ENCODE assay signal across 8 cellular contexts in genomic region chr15:51830279-51830806, GRCh38. TPM values are rescaled to one million over a fixed set of nuclear protein-coding genes. Genes with fewer than 3 reads are reported as not detected.
DNase-seq lines count a peak whose midpoint lies in the region; ATAC-seq, FAIRE-seq and TF ChIP-seq lines count a peak whose summit lies in the region.

No MANE protein-coding gene starts in this region.

- ATAC-seq in GM12878 (peak; percentile 38), HG03025 (IDR thresholded peaks at IDR 0.05; ENCODE audit: low FRiP score, unreplicated experiment) (no peak)
- ATAC-seq in stimulated activated memory B cell treated with anti-CD40 and anti-IgM and Interleukin-4, amounts not matched to agents 10 μg/mL and 1 μg/mL and 100 μg/mL, for 72 hours: no peak

- POLR2A ChIA-PET in GM12878 (lab: Charles Lee): interaction anchor here (0.9 to 2.3 kb wide), 4 partner anchors 10 to 94 kb away, joined by 3 to 5 read pairs (median 4); no protein-coding TSS in a partner anchor

- peak overlapping the region; percentile 75 for H3K9ac ChIP-seq in Karpas-422 (ENCODE audit: low read length)
- peak overlapping the region; percentile 89 for H3K9ac ChIP-seq in GM12878 (ENCODE audit: control insufficient read depth, insufficient read depth, low read length)
- H3K9ac ChIP-seq in keratinocyte (ENCODE audit: control insufficient read depth, extremely low read depth, insufficient read depth, low read length): peak overlapping the region; percentile 94

- WGBS in GM12878 (ENCODE audit: insufficient coverage, insufficient replicate concordance, low lambda C conversion rate, missing lambda C conversion rate): 2% methylated on average over 8 of the region's 8 CpGs

- in situ Hi-C loops in GM12878 (cut with MboI): no loop called here

- no TSS peak for BruUV-seq in GM12878 (replicated peaks; lab: Mats Ljungman, UMichigan)

- H3K36me3 ChIP-seq in Karpas-422 (ENCODE audit: insufficient read depth, low read length) (no peaks in the 10 kb centered on the region), GM12878 (ENCODE audit: control insufficient read depth in 2 of 2, insufficient read depth in 2 of 2, low read length in 1 of 2) (no peaks in the 10 kb centered on the region), keratinocyte (ENCODE audit: control insufficient read depth in 2 of 2, extremely low read depth in 1 of 2, insufficient read depth in 2 of 2, low read length in 2 of 2) (peaks cover 3 to 4% of the 10 kb centered on the region in 2 experiments)

- SMC1A ChIA-PET in GM12878 (lab: Charles Lee; ENCODE audit: uncharacterized antibody, unreplicated experiment): interaction anchor here (1.0 to 1.4 kb wide), 2 partner anchors 13 to 14 kb away, joined by 4 read pairs; no protein-coding TSS in a partner anchor

- CTCF ChIA-PET in GM12878 (lab: Yijun Ruan, JAX): interaction anchor here (0.6 to 1.1 kb wide), 3 partner anchors 12 to 144 kb away, joined by 3 to 4 read pairs (median 3); no protein-coding TSS in a partner anchor

- no peaks in the 10 kb centered on the region for H3K27me3 ChIP-seq in Karpas-422 (ENCODE audit: low read length)
- H3K27me3 ChIP-seq in GM12878 (replicated peaks in 1 of 2; ENCODE audit: control insufficient read depth in 2 of 2, insufficient read depth in 2 of 2, low read length in 1 of 2): no peaks in the 10 kb centered on the region
- H3K27me3 ChIP-seq in keratinocyte (ENCODE audit: control insufficient read depth, extremely low read depth, insufficient read depth, low read length): no peaks in the 10 kb centered on the region

- H3K27ac Mint-ChIP-seq in stimulated activated memory B cell treated with anti-CD40 and anti-IgM and Interleukin-4, amounts not matched to agents 10 μg/mL and 1 μg/mL and 100 μg/mL, for 72 hours: peak overlapping the region; percentile 88

- H3K4me3 Mint-ChIP-seq in stimulated activated memory B cell treated with anti-CD40 and anti-IgM and Interleukin-4, amounts not matched to agents 10 μg/mL and 1 μg/mL and 100 μg/mL, for 72 hours: peak overlapping the region; percentile 96

- RAD21 ChIA-PET in GM12878 (lab: Charles Lee; ENCODE audit: unreplicated experiment): interaction anchor here (0.9 kb wide), 1 partner anchor 15 kb away, joined by 3 read pairs; no protein-coding TSS in a partner anchor

- TF ChIP-seq CTCF in GM12878 (IDR thresholded peaks at IDR 0.05 in 2 of 3, conservative IDR thresholded peaks at IDR 0.05 in 1 of 3; ENCODE audit: control insufficient read depth in 2 of 3, extremely low read depth in 1 of 3, insufficient read depth in 1 of 3, low read depth in 3 of 3, low read length in 3 of 3) (no peak), keratinocyte (optimal IDR thresholded peaks at IDR 0.05 in 1 of 3, IDR thresholded peaks at IDR 0.05 in 1 of 3, conservative IDR thresholded peaks at IDR 0.05 in 1 of 3; ENCODE audit: extremely low read depth in 1 of 3, insufficient read depth in 2 of 3, low read length in 3 of 3) (no peak)

- H3K4me2 ChIP-seq in Karpas-422 (ENCODE audit: low read depth, low read length, poor library complexity, severe bottlenecking) (peak overlapping the region; percentile 92), GM12878 (ENCODE audit: control insufficient read depth, insufficient read depth) (peak overlapping the region; percentile 88; the same call in 1 of the 2 replicates), keratinocyte (ENCODE audit: control insufficient read depth, extremely low read depth, insufficient read depth, low read depth, low read length) (peak overlapping the region; percentile 87)

- DNase-seq in DMS53 (lab: John Stamatoyannopoulos, UW) (peak; percentile 24), DMS53 treated with DMSO at 0.1 percent for 48 hours (lab: John Stamatoyannopoulos, UW; ENCODE audit: unreplicated experiment) (no peak), Karpas-422 (peak; percentile 43), GM12878 (ENCODE audit: low read depth, low spot score) (no peak), keratinocyte (ENCODE audit: low read depth, low spot score) (no peak), iPS-NIHi7 (ENCODE audit: extremely low spot score) (no peak)

- H3K9me3 Mint-ChIP-seq in stimulated activated memory B cell treated with anti-CD40 and anti-IgM and Interleukin-4, amounts not matched to agents 10 μg/mL and 1 μg/mL and 100 μg/mL, for 72 hours: no peaks in the 10 kb centered on the region

- no peaks in the 10 kb centered on the region for H3K9me2 ChIP-seq in Karpas-422 (replicated peaks; ENCODE audit: insufficient read depth, low read length)

- TF ChIP-seq RAD21 in GM12878 (IDR thresholded peaks at IDR 0.05; ENCODE audit: insufficient read depth, low read depth, low read length): no peak

- H3K4me1 ChIP-seq in Karpas-422 (ENCODE audit: low read length) (peaks cover 11% of the 10 kb centered on the region), GM12878 (ENCODE audit: control insufficient read depth, insufficient read depth, low read length) (no peaks in the 10 kb centered on the region), keratinocyte (ENCODE audit: control insufficient read depth, extremely low read depth, insufficient read depth, low read length) (peaks cover 55% of the 10 kb centered on the region)

- H3K4me3 ChIP-seq in Karpas-422 (ENCODE audit: low read length) (peak overlapping the region; percentile 82), GM12878 (peak overlapping the region; percentile 79), keratinocyte (ENCODE audit: control insufficient read depth in 2 of 3, extremely low read depth in 1 of 3, insufficient read depth in 2 of 3, low read depth in 1 of 3, low read length in 3 of 3) (peak overlapping the region; percentile 68 to 95 (median 94))

- peaks cover 48% of the 10 kb centered on the region for H3K4me1 Mint-ChIP-seq in stimulated activated memory B cell treated with anti-CD40 and anti-IgM and Interleukin-4, amounts not matched to agents 10 μg/mL and 1 μg/mL and 100 μg/mL, for 72 hours

- H3K79me2 ChIP-seq in Karpas-422 (ENCODE audit: low read length) (no peaks in the 10 kb centered on the region), GM12878 (ENCODE audit: control insufficient read depth, insufficient read depth, low read length) (peaks cover 59% of the 10 kb centered on the region), keratinocyte (ENCODE audit: control insufficient read depth, insufficient read depth, low read length) (peaks cover 58% of the 10 kb centered on the region)

- TF ChIP-seq POLR2A in GM12878 (IDR thresholded peaks at IDR 0.05; ENCODE audit: low read depth, low read length): no peak

- no peak overlapping the region for H3K27ac ChIP-seq in Karpas-422 (ENCODE audit: low read length)
- peak overlapping the region; percentile 84 for H3K27ac ChIP-seq in GM12878 (ENCODE audit: control insufficient read depth, insufficient read depth)
- peak overlapping the region; percentile 98 for H3K27ac ChIP-seq in keratinocyte (ENCODE audit: control insufficient read depth, insufficient read depth, low read length)

- no peaks in the 10 kb centered on the region for H3K27me3 Mint-ChIP-seq in stimulated activated memory B cell treated with anti-CD40 and anti-IgM and Interleukin-4, amounts not matched to agents 10 μg/mL and 1 μg/mL and 100 μg/mL, for 72 hours

- H3K9me3 ChIP-seq in Karpas-422 (ENCODE audit: low read length) (no peaks in the 10 kb centered on the region), GM12878 (replicated peaks; ENCODE audit: control insufficient read depth, insufficient read depth, low read length) (no peaks in the 10 kb centered on the region), keratinocyte (ENCODE audit: control insufficient read depth, low read depth, low read length) (no peaks in the 10 kb centered on the region)

- no peak for FAIRE-seq in GM12878 (lab: Jason Lieb, UNC)
- no peak for FAIRE-seq in keratinocyte (lab: Jason Lieb, UNC)

- intact Hi-C loops in GM12878 (cut with micrococcal nuclease; ENCODE audit: unreplicated experiment): no loop called here

- peak overlapping the region; percentile 94 for H2AFZ ChIP-seq in Karpas-422 (ENCODE audit: low read length)
- peak overlapping the region; percentile 79 for H2AFZ ChIP-seq in GM12878 (ENCODE audit: control insufficient read depth, low read depth, low read length)
- H2AFZ ChIP-seq in keratinocyte (ENCODE audit: control insufficient read depth, low read length): no peak overlapping the region

- no peak for TF ChIP-seq EP300 in GM12878 (IDR thresholded peaks at IDR 0.05; ENCODE audit: borderline replicate concordance in 1 of 2, control insufficient read depth in 1 of 2, low read depth in 2 of 2, low read length in 2 of 2)

- H3K36me3 Mint-ChIP-seq in stimulated activated memory B cell treated with anti-CD40 and anti-IgM and Interleukin-4, amounts not matched to agents 10 μg/mL and 1 μg/mL and 100 μg/mL, for 72 hours: no peaks in the 10 kb centered on the region

- no peaks in the 10 kb centered on the region for H3K9me1 ChIP-seq in keratinocyte (ENCODE audit: control insufficient read depth, extremely low read depth, insufficient read depth, low read length)

- dilution Hi-C loops in keratinocyte (cut with MboI; ENCODE audit: extremely low pct_ligation_motif_present, low sequenced_read_pairs): no loop called here

- H4K20me1 ChIP-seq in Karpas-422 (ENCODE audit: insufficient read depth, low read depth, low read length) (peaks cover 15% of the 10 kb centered on the region; the same call in 1 of the 2 replicates), GM12878 (ENCODE audit: control insufficient read depth, insufficient read depth) (no peaks in the 10 kb centered on the region), keratinocyte (ENCODE audit: control insufficient read depth, extremely low read depth, insufficient read depth, low read length) (peaks cover 16% of the 10 kb centered on the region)

RNA-seq across cellular contexts. Expression of gene TMOD3, which starts 0.9 kb away (rescaled TPM):
- 6.9 and 13.7 TPM in 2 replicates for total RNA-seq in Karpas-422 (2014; rRNA removed; shearing (Covaris generic); ENCODE audit: low replicate concordance)
- total RNA-seq in GM12878 (2013; cell fraction: nucleolus; rRNA removed): 39.9 and 41.0 TPM in 2 replicates
- total RNA-seq in GM12878 (2014; rRNA removed) (21.6 and 27.1 TPM in 2 replicates), GM12878 (2014; rRNA removed; fragmentation: Illumina TruSeq; extraction: Trizol) (32.8 and 34.6 TPM in 2 replicates), GM12878 (2021) (32.2 and 32.6 TPM in 2 replicates)
- 7.2 TPM for polyA plus RNA-seq in GM12878 (2011; ENCODE audit: low read depth)
- polyA plus RNA-seq in GM12878 (2011; rRNA removed) (19.4 and 34.8 TPM in 2 replicates), GM12878 (2014; fragmentation: Illumina TruSeq; extraction: Trizol) (23.4 and 24.6 TPM in 2 replicates), GM12878 (2014; fragmentation: Nextera tagmentation; extraction: Ambion mirVana) (1 to 10 TPM; 5.2 to 7.5 TPM), GM12878 (2014; rRNA removed) (16.7 and 20.1 TPM in 2 replicates), GM12878 (2016; fragmentation: Nextera tagmentation; extraction: Ambion mirVana) (10 to 100 TPM; 35.7 to 39.4 TPM), keratinocyte (48.4 to 100 TPM (median 50.2 TPM) in 3 replicates)
- 6.3 and 7.8 TPM in 2 replicates for polyA plus RNA-seq in GM12878 (2011; cell fraction: cytosol; rRNA removed)
- polyA plus RNA-seq in GM12878 (2011; cell fraction: nucleus; rRNA removed): 11.2 and 11.4 TPM in 2 replicates
- polyA plus RNA-seq in GM12878 (2012): 10.8 and 13.7 TPM in 2 replicates
- 11.6 and 17.8 TPM in 2 replicates for polyA minus RNA-seq in GM12878 (2011; rRNA and poly(A)+ RNA removed)
- polyA minus RNA-seq in GM12878 (2011; cell fraction: cytosol; rRNA and poly(A)+ RNA removed): 7.9 and 10.6 TPM in 2 replicates
- polyA minus RNA-seq in GM12878 (2011; cell fraction: nucleus; rRNA and poly(A)+ RNA removed): 8.3 and 20.8 TPM in 2 replicates
- polyA plus RNA-seq in keratinocyte (2011; ENCODE audit: low read depth): 249 TPM
- 50.3 and 97.3 TPM in 2 replicates for polyA plus RNA-seq in keratinocyte (2011; cell fraction: cytosol; rRNA removed)
- 66.1 and 71.0 TPM in 2 replicates for polyA plus RNA-seq in keratinocyte (2011; cell fraction: nucleus; rRNA removed)
- 59.4 and 66.5 TPM in 2 replicates for polyA plus RNA-seq in keratinocyte (2012; ENCODE audit: low replicate concordance)
- polyA minus RNA-seq in keratinocyte: 20.2 to 107 TPM (median 32.1 TPM) in 3 replicates
- polyA minus RNA-seq in keratinocyte (2011; cell fraction: cytosol; rRNA and poly(A)+ RNA removed): 36.8 TPM
- 46.0 and 118 TPM in 2 replicates for polyA minus RNA-seq in keratinocyte (2011; cell fraction: nucleus; rRNA and poly(A)+ RNA removed)

Comparison
In these comparisons a context has a peak if more than half of its experiments do, and no peak if none do; other contexts are left out.
1. DNase-seq: peak in DMS53 (single experiment) and Karpas-422 (single experiment); none in DMS53 treated with DMSO at 0.1 percent for 48 hours (single experiment), GM12878 (single experiment), keratinocyte (single experiment) and iPS-NIHi7 (single experiment).
2. Peak in every context shown above with its lines, with median percentiles within 50 percentile points of each other: H3K4me2 ChIP-seq, H3K4me3 ChIP-seq and H3K9ac ChIP-seq.